1 cellular context compared by ENCODE assay signal in genomic region chr19:48595833-48596232, GRCh38.
TF ChIP-seq lines count a peak whose summit lies in the region.

No MANE protein-coding gene starts in this region.

TF ChIP-seq in HCT116, 20 proteins besides CTCF, POLR2A, EP300 and RAD21:
- no peak for TF ChIP-seq EZH2phosphoT487 (IDR thresholded peaks at IDR 0.05; ENCODE audit: borderline replicate concordance)
- TF ChIP-seq MAX (IDR thresholded peaks at IDR 0.05) = no peak
- no peak for TF ChIP-seq CEBPB (IDR thresholded peaks at IDR 0.05; ENCODE audit: low read depth)
- no peak for TF ChIP-seq ZNF274 (IDR thresholded peaks at IDR 0.05; ENCODE audit: low read depth, low read length)
- no peak for TF ChIP-seq POLR2AphosphoS5 (IDR thresholded peaks at IDR 0.05; ENCODE audit: low read depth, low read length)
- TF ChIP-seq SIN3A (IDR thresholded peaks at IDR 0.05; ENCODE audit: low read depth) = no peak
- TF ChIP-seq SP1 (IDR thresholded peaks at IDR 0.05; ENCODE audit: low read depth) = no peak
- TF ChIP-seq ZFX (IDR thresholded peaks at IDR 0.05) = no peak
- TF ChIP-seq SRF (IDR thresholded peaks at IDR 0.05; ENCODE audit: low read depth) = no peak
- no peak for TF ChIP-seq EGR1 (IDR thresholded peaks at IDR 0.05; ENCODE audit: low read depth)
- TF ChIP-seq, protein P1, sequence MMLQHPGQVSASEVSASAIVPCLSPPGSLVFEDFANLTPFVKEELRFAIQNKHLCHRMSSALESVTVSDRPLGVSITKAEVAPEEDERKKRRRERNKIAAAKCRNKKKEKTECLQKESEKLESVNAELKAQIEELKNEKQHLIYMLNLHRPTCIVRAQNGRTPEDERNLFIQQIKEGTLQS (IDR thresholded peaks at IDR 0.05) = no peak
- no peak for TF ChIP-seq TCF7L2 (IDR thresholded peaks at IDR 0.05; ENCODE audit: borderline replicate concordance, extremely low read depth, insufficient read depth, insufficient read length)
- TF ChIP-seq ELF1 (IDR thresholded peaks at IDR 0.05; ENCODE audit: borderline replicate concordance, low read depth) = no peak
- TF ChIP-seq CBX3 (IDR thresholded peaks at IDR 0.05; ENCODE audit: low read depth) = no peak
- TF ChIP-seq, protein P2, sequence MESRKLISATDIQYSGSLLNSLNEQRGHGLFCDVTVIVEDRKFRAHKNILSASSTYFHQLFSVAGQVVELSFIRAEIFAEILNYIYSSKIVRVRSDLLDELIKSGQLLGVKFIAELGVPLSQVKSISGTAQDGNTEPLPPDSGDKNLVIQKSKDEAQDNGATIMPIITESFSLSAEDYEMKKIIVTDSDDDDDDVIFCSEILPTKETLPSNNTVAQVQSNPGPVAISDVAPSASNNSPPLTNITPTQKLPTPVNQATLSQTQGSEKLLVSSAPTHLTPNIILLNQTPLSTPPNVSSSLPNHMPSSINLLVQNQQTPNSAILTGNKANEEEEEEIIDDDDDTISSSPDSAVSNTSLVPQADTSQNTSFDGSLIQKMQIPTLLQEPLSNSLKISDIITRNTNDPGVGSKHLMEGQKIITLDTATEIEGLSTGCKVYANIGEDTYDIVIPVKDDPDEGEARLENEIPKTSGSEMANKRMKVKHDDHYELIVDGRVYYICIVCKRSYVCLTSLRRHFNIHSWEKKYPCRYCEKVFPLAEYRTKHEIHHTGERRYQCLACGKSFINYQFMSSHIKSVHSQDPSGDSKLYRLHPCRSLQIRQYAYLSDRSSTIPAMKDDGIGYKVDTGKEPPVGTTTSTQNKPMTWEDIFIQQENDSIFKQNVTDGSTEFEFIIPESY (IDR thresholded peaks at IDR 0.05; ENCODE audit: extremely low read depth, insufficient replicate concordance, low read length) = no peak
- TF ChIP-seq FOSL1 (IDR thresholded peaks at IDR 0.05; ENCODE audit: low read depth) = no peak
- no peak for TF ChIP-seq JUND (IDR thresholded peaks at IDR 0.05)
- no peak for TF ChIP-seq YY1 (IDR thresholded peaks at IDR 0.05; ENCODE audit: extremely low read depth, insufficient replicate concordance, low read depth, low read length)
TF ChIP-seq in HCT116: peak in this region for 0.
